In the genomic region with DNA sequence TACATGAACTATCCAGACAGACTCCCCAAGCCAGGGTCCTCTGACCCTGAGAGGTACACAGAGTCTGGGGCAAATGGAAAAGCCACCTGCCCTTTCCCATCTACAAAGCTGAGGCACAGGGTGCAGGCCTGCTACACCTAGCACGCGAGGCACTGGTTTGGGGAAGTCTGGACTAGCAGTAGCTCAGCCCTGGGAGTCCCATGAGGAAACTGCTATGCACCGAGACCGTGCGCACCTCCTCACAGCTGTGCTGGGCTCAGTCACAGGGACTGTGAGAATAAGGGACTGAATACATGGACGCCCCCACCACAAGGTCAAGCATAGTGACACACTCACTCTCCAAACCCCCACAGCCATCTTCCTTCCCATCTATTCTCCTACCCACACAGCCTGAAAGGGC, we compare ENCODE assay signal across 16 cellular contexts.
DNase-seq lines count a peak whose midpoint lies in the region; ATAC-seq and TF ChIP-seq lines count a peak whose summit lies in the region.
"Had no signal": no experiment of that assay in that cellular context is flagged by ENCODE, and none has a peak within 500 bp of the region (broad histone marks: within the 10 kb centered on the region; RNA-seq: fewer than 3 reads in every experiment).

No MANE protein-coding gene starts in this region.

- peaks cover 0 to 28% (median 19%) of the 10 kb centered on the region in 10 experiments; a peak in 13 of 20 replicates for H3K4me1 ChIP-seq in BLaER1 treated with 17β-estradiol and CSF1 and Interleukin-3, amounts not matched to agents 10 nM and 100 nM
- H3K4me1 ChIP-seq in tibial artery = no peaks in the 10 kb centered on the region

- H3K9me3 Mint-ChIP-seq in memory B cell = no peaks in the 10 kb centered on the region

- H3K9me3 ChIP-seq in BLaER1 treated with 17β-estradiol and CSF1 and Interleukin-3, amounts not matched to agents 10 nM and 100 nM (replicated peaks in 1 of 11) = no peaks in the 10 kb centered on the region
- H3K9me3 ChIP-seq in tibial artery = no peaks in the 10 kb centered on the region

- TF ChIP-seq CTCF in tibial artery (IDR thresholded peaks at IDR 0.05) = no peak

- no peaks in the 10 kb centered on the region for H3K27me3 ChIP-seq in BLaER1 treated with 17β-estradiol and CSF1 and Interleukin-3, amounts not matched to agents 10 nM and 100 nM
- no peaks in the 10 kb centered on the region for H3K27me3 ChIP-seq in tibial artery

- H3K9ac ChIP-seq in BLaER1 treated with 17β-estradiol and CSF1 and Interleukin-3, amounts not matched to agents 10 nM and 100 nM = no peak overlapping the region

- peak overlapping the region in 8 of 11 experiments; percentile 1 to 58 (median 42); a peak in 14 of 22 replicates for H3K4me2 ChIP-seq in BLaER1 treated with 17β-estradiol and CSF1 and Interleukin-3, amounts not matched to agents 10 nM and 100 nM
- H3K4me2 ChIP-seq: PC-9 had no signal

- no peaks in the 10 kb centered on the region for H3K4me1 Mint-ChIP-seq in memory B cell

- DNase-seq in memory B cell (ENCODE audit: low spot score in 2 of 2) = no peak
- DNase-seq in NCI-H82 (lab: John Stamatoyannopoulos, UW) = no peak
- no peak for DNase-seq in tibial artery
- no peak for DNase-seq in NCI-H1417 (lab: John Stamatoyannopoulos, UW)
- DNase-seq: ACHN; activated CD4-positive, CD25-positive, alpha-beta regulatory T cell; activated T-cell treated with anti-CD3 and anti-CD28 coated beads, Interleukin-2, amount 50 U/mL, for 1 hour; cerebellar nuclear complex; NCI-H1105; PC-9; stimulated activated naive CD4-positive, alpha-beta T cell treated with Interleukin-2 at 50 U/mL for 16 hours; SW 1271 had no signal

- H3K36me3 Mint-ChIP-seq in memory B cell = no peaks in the 10 kb centered on the region

- intact Hi-C loops in tibial artery (cut with DNase I; ENCODE audit: low total_unique reads) = no loop called here

- H3K27ac ChIP-seq in BLaER1 treated with 17β-estradiol and CSF1 and Interleukin-3, amounts not matched to agents 10 nM and 100 nM = no peak overlapping the region
- H3K27ac ChIP-seq in tibial artery = no peak overlapping the region
- H3K27ac ChIP-seq: PC-9 had no signal

- peak; percentile 61 for ATAC-seq in GM21717 (IDR thresholded peaks at IDR 0.05; ENCODE audit: unreplicated experiment)
- ATAC-seq in HG03469 (IDR thresholded peaks at IDR 0.05; ENCODE audit: unreplicated experiment) = peak; percentile 59
- ATAC-seq in memory B cell (ENCODE audit: low read depth) = peak; percentile 58
- no peak for ATAC-seq in HG03159 (IDR thresholded peaks at IDR 0.05; ENCODE audit: unreplicated experiment)

- H3K36me3 ChIP-seq in BLaER1 treated with 17β-estradiol and CSF1 and Interleukin-3, amounts not matched to agents 10 nM and 100 nM = no peaks in the 10 kb centered on the region
- H3K36me3 ChIP-seq in tibial artery = no peaks in the 10 kb centered on the region

- no peak overlapping the region for H3K4me3 Mint-ChIP-seq in memory B cell

- H3K27me3 Mint-ChIP-seq in memory B cell = peaks cover 8% of the 10 kb centered on the region

- H3K4me3 ChIP-seq in BLaER1 treated with 17β-estradiol and CSF1 and Interleukin-3, amounts not matched to agents 10 nM and 100 nM = no peak overlapping the region
- H3K4me3 ChIP-seq in tibial artery = no peak overlapping the region
- H3K4me3 ChIP-seq: PC-9 had no signal

- H3K27ac Mint-ChIP-seq in memory B cell = no peak overlapping the region

- no peaks in the 10 kb centered on the region for H4K20me1 ChIP-seq in BLaER1 treated with 17β-estradiol and CSF1 and Interleukin-3, amounts not matched to agents 10 nM and 100 nM
